In the genomic region with DNA sequence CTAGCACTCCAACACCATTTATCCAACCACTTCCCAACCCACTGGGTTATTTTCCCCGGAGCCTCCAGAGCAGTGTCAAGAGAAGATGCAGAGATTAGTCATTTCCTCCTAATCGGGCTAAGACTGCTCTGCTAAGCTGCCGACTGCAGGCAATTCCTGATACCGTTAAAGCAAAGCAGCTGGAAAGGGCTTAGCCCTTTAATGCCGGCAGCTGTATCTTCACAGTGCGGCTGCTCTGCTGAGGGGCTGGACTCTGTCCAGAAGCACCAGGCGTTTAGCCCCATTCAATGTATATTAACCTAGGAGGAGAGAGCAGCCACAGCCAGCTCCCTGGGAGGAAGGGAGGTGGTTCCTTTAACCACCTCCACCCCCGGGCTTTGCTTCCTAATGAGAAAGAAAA, we compare ENCODE assay signal across 9 cellular contexts. TPM values are rescaled to one million over a fixed set of nuclear protein-coding genes. Genes with fewer than 3 reads are reported as not detected.
DNase-seq lines count a peak whose midpoint lies in the region; ATAC-seq and TF ChIP-seq lines count a peak whose summit lies in the region.
"Had no signal": no experiment of that assay in that cellular context is flagged by ENCODE, and none has a peak within 500 bp of the region (broad histone marks: within the 10 kb centered on the region; RNA-seq: fewer than 3 reads in every experiment).

No MANE protein-coding gene starts in this region.

- ATAC-seq in RWPE2 (ENCODE audit: low read depth), result peak; percentile 92
- no peak for ATAC-seq in HG02852 (IDR thresholded peaks at IDR 0.05; ENCODE audit: unreplicated experiment)
- no peak for ATAC-seq in GM21360 (IDR thresholded peaks at IDR 0.05; ENCODE audit: unreplicated experiment)
- ATAC-seq in GM21390 (IDR thresholded peaks at IDR 0.05; ENCODE audit: unreplicated experiment), result no peak

- TF ChIP-seq CTCF in HEK293 (tag by site-specific recombination; IDR thresholded peaks at IDR 0.05) (no peak), RWPE2 (IDR thresholded peaks at IDR 0.05; ENCODE audit: poor library complexity, severe bottlenecking) (peak; percentile 7), foreskin fibroblast (IDR thresholded peaks at IDR 0.05; ENCODE audit: low read depth, low read length) (no peak), ascending aorta (IDR thresholded peaks at IDR 0.05) (no peak)

- DNase-seq in RWPE2 (ENCODE audit: low spot score), result no peak
- peak; percentile 91 to 95 for DNase-seq in foreskin fibroblast
- DNase-seq in ascending aorta (ENCODE audit: low spot score in 2 of 2), result no peak
- DNase-seq: GOT3 had no signal

- H3K9me3 ChIP-seq in HEK293 (ENCODE audit: control insufficient read depth, insufficient read depth, low read depth, low read length), result no peaks in the 10 kb centered on the region
- H3K9me3 ChIP-seq in RWPE2 (ENCODE audit: severe bottlenecking), result no peaks in the 10 kb centered on the region
- H3K9me3 ChIP-seq in skeletal muscle satellite cell (replicated peaks; ENCODE audit: low read length), result no peaks in the 10 kb centered on the region
- H3K9me3 ChIP-seq in ascending aorta, result no peaks in the 10 kb centered on the region

- H3K27me3 ChIP-seq in RWPE2 (ENCODE audit: insufficient read depth, poor library complexity, severe bottlenecking), result no peaks in the 10 kb centered on the region
- H3K27me3 ChIP-seq in skeletal muscle satellite cell (ENCODE audit: control insufficient read depth, insufficient read depth, low read length), result no peaks in the 10 kb centered on the region
- H3K27me3 ChIP-seq in ascending aorta, result no peaks in the 10 kb centered on the region

- H3K36me3 ChIP-seq in HEK293 (ENCODE audit: control insufficient read depth in 2 of 2, insufficient read depth in 1 of 2, low read length in 2 of 2) (peaks cover 15 to 45% of the 10 kb centered on the region in 2 experiments), RWPE2 (ENCODE audit: low read depth) (peaks cover 9% of the 10 kb centered on the region), skeletal muscle satellite cell (ENCODE audit: insufficient read depth, low read length) (peaks cover 15% of the 10 kb centered on the region), ascending aorta (no peaks in the 10 kb centered on the region)

- H3K4me2 ChIP-seq in skeletal muscle satellite cell (ENCODE audit: low read length), result peak overlapping the region; percentile 64

- CTCF ChIA-PET in HEK293 (lab: Yijun Ruan, JAX), result interaction anchor here (0.6 to 7.5 kb wide), 10 partner anchors 8 to 243 kb away, joined by 3 to 104 read pairs (median 6); a partner anchor contains a TSS

- H3K4me1 ChIP-seq in HEK293 (ENCODE audit: control insufficient read depth, insufficient read depth, low read length) (no peaks in the 10 kb centered on the region), RWPE2 (ENCODE audit: insufficient read depth, poor library complexity, severe bottlenecking) (peaks cover 4% of the 10 kb centered on the region), skeletal muscle satellite cell (ENCODE audit: control insufficient read depth, insufficient read depth, low read length) (peaks cover 25% of the 10 kb centered on the region), ascending aorta (no peaks in the 10 kb centered on the region)

- H3K9ac ChIP-seq in skeletal muscle satellite cell (ENCODE audit: low read depth, low read length), result peak overlapping the region; percentile 4

- POLR2A ChIA-PET in HEK293 (lab: Yijun Ruan, JAX), result no interaction called here

- H3K4me3 ChIP-seq in HEK293 (ENCODE audit: low read depth, low read length) (no peak overlapping the region), RWPE2 (ENCODE audit: severe bottlenecking) (no peak overlapping the region), foreskin fibroblast (ENCODE audit: low read depth in 1 of 2, low read length in 2 of 2) (no peak overlapping the region), skeletal muscle satellite cell (ENCODE audit: low read length) (peak overlapping the region; percentile 15), ascending aorta (no peak overlapping the region)

- H3K27ac ChIP-seq in HEK293 (ENCODE audit: extremely low read depth, low read depth, low read length) (no peak overlapping the region), RWPE2 (ENCODE audit: poor library complexity, severe bottlenecking) (peak overlapping the region; percentile 15), ascending aorta (no peak overlapping the region)

- intact Hi-C loops in ascending aorta (cut with DNase I), result no loop called here

TF ChIP-seq in HEK293, 187 proteins besides CTCF, POLR2A, EP300 and RAD21 (continues in another document):
- TF ChIP-seq ZNF600 (tag by site-specific recombination; IDR thresholded peaks at IDR 0.05), result peak; percentile 49; the same call in 1 of the 2 replicates
- TF ChIP-seq FEZF1 (tag by site-specific recombination; IDR thresholded peaks at IDR 0.05), result peak; percentile 74
- no peak for TF ChIP-seq ZNF2 (tag by site-specific recombination; IDR thresholded peaks at IDR 0.05)
- TF ChIP-seq ZBTB17 (tag by site-specific recombination; IDR thresholded peaks at IDR 0.05), result 0 out of 2 replicates have a peak, but pooled peaks have one; percentile 23
- no peak for TF ChIP-seq ZNF394 (tag by site-specific recombination; IDR thresholded peaks at IDR 0.05; ENCODE audit: borderline replicate concordance)
- TF ChIP-seq ZBTB20 (tag by site-specific recombination; IDR thresholded peaks at IDR 0.05), result peak; percentile 62
- no peak for TF ChIP-seq ZNF37A (tag by site-specific recombination; IDR thresholded peaks at IDR 0.05)
- TF ChIP-seq ZNF530 (tag by site-specific recombination; IDR thresholded peaks at IDR 0.05; ENCODE audit: low read depth), result no peak
- no peak for TF ChIP-seq ZNF175 (tag by site-specific recombination; IDR thresholded peaks at IDR 0.05)
- TF ChIP-seq, protein P1, sequence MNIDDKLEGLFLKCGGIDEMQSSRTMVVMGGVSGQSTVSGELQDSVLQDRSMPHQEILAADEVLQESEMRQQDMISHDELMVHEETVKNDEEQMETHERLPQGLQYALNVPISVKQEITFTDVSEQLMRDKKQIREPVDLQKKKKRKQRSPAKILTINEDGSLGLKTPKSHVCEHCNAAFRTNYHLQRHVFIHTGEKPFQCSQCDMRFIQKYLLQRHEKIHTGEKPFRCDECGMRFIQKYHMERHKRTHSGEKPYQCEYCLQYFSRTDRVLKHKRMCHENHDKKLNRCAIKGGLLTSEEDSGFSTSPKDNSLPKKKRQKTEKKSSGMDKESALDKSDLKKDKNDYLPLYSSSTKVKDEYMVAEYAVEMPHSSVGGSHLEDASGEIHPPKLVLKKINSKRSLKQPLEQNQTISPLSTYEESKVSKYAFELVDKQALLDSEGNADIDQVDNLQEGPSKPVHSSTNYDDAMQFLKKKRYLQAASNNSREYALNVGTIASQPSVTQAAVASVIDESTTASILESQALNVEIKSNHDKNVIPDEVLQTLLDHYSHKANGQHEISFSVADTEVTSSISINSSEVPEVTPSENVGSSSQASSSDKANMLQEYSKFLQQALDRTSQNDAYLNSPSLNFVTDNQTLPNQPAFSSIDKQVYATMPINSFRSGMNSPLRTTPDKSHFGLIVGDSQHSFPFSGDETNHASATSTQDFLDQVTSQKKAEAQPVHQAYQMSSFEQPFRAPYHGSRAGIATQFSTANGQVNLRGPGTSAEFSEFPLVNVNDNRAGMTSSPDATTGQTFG (tag by site-specific recombination; IDR thresholded peaks at IDR 0.05; ENCODE audit: borderline replicate concordance), result no peak
- 0 out of 2 replicates have a peak, but pooled peaks have one; percentile 16 for TF ChIP-seq ZNF341 (tag by site-specific recombination; IDR thresholded peaks at IDR 0.05; ENCODE audit: low read depth)
- TF ChIP-seq, protein P2, sequence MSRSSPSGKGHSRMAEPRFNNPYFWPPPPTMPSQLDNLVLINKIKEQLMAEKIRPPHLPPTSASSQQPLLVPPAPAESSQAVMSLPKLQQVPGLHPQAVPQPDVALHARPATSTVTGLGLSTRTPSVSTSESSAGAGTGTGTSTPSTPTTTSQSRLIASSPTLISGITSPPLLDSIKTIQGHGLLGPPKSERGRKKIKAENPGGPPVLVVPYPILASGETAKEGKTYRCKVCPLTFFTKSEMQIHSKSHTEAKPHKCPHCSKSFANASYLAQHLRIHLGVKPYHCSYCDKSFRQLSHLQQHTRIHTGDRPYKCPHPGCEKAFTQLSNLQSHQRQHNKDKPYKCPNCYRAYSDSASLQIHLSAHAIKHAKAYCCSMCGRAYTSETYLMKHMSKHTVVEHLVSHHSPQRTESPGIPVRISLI (tag by site-specific recombination; IDR thresholded peaks at IDR 0.05), result no peak
- TF ChIP-seq ZNF660 (tag by site-specific recombination; IDR thresholded peaks at IDR 0.05), result 0 out of 2 replicates have a peak, but pooled peaks have one; percentile 29
- no peak for TF ChIP-seq ZNF529 (tag by site-specific recombination; IDR thresholded peaks at IDR 0.05; ENCODE audit: insufficient replicate concordance)
- no peak for TF ChIP-seq ZNF747 (tag by site-specific recombination; IDR thresholded peaks at IDR 0.05)
- TF ChIP-seq, protein P3, sequence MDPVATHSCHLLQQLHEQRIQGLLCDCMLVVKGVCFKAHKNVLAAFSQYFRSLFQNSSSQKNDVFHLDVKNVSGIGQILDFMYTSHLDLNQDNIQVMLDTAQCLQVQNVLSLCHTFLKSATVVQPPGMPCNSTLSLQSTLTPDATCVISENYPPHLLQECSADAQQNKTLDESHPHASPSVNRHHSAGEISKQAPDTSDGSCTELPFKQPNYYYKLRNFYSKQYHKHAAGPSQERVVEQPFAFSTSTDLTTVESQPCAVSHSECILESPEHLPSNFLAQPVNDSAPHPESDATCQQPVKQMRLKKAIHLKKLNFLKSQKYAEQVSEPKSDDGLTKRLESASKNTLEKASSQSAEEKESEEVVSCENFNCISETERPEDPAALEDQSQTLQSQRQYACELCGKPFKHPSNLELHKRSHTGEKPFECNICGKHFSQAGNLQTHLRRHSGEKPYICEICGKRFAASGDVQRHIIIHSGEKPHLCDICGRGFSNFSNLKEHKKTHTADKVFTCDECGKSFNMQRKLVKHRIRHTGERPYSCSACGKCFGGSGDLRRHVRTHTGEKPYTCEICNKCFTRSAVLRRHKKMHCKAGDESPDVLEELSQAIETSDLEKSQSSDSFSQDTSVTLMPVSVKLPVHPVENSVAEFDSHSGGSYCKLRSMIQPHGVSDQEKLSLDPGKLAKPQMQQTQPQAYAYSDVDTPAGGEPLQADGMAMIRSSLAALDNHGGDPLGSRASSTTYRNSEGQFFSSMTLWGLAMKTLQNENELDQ (tag by site-specific recombination; IDR thresholded peaks at IDR 0.05; ENCODE audit: low read depth), result no peak
- TF ChIP-seq KLF16 (tag by site-specific recombination; IDR thresholded peaks at IDR 0.05), result no peak
- TF ChIP-seq ZNF837 (tag by site-specific recombination; IDR thresholded peaks at IDR 0.05), result no peak
- TF ChIP-seq ZIC2 (tag by site-specific recombination; IDR thresholded peaks at IDR 0.05), result peak; percentile 60

RNA-seq across cellular contexts. Expression of a gene that starts 11.1 kb away (rescaled TPM):
- total RNA-seq in skeletal muscle satellite cell (2012; rRNA removed), result not detected in 2 replicates
- not detected for total RNA-seq in ascending aorta

RNA-seq across cellular contexts. Expression of a gene that starts 22.2 kb away (rescaled TPM):
- not detected in 2 replicates for total RNA-seq in skeletal muscle satellite cell (2012; rRNA removed)
- not detected for total RNA-seq in ascending aorta

RNA-seq across cellular contexts. Expression of a gene that starts 33.4 kb away (rescaled TPM):
- not detected in 2 replicates for total RNA-seq in skeletal muscle satellite cell (2012; rRNA removed)
- total RNA-seq in ascending aorta, result not detected

RNA-seq across cellular contexts. Expression of a gene that starts 41.4 kb away (rescaled TPM):
- 36.5 and 60.9 TPM in 2 replicates for total RNA-seq in skeletal muscle satellite cell (2012; rRNA removed)
- total RNA-seq in ascending aorta, result 5.1 TPM

Comparison
In these comparisons a context has a peak if more than half of its experiments do, and no peak if none do; other contexts are left out.
1. DNase-seq: peak in foreskin fibroblast (2 of 2); none in RWPE2 (single experiment) and ascending aorta (0 of 2).